ENCODE assay signal across 1 cellular context in genomic region chr11:75245356-75246005, GRCh38.
TF ChIP-seq lines count a peak whose summit lies in the region.

No MANE protein-coding gene starts in this region.

TF ChIP-seq in H1, 55 proteins besides CTCF, POLR2A, EP300 and RAD21:
- peak; percentile 46; the same call in 1 of the 2 replicates for TF ChIP-seq TEAD4 (IDR thresholded peaks at IDR 0.05; ENCODE audit: low read depth, low read length)
- TF ChIP-seq RNF2 (IDR thresholded peaks at IDR 0.05; ENCODE audit: borderline replicate concordance, low read depth, low read length, missing control alignments, poor library complexity, severe bottlenecking) = no peak
